ENCODE assay signal across 4 cellular contexts in genomic region chr16:20483989-20484388, GRCh38. TPM values are rescaled to one million over a fixed set of nuclear protein-coding genes. Genes with fewer than 3 reads are reported as not detected.
"Had no signal": no experiment of that assay in that cellular context is flagged by ENCODE, and none has a peak within 500 bp of the region (broad histone marks: within the 10 kb centered on the region; RNA-seq: fewer than 3 reads in every experiment).

No MANE protein-coding gene starts in this region.

RNA-seq across cellular contexts. Expression of gene ACSM2A, which starts 32.7 kb away (rescaled TPM):
- total RNA-seq: LHCN-M2, M059J, MCF 10A, NCI-H460 had no signal
